Comparison of ENCODE assay signal across 17 cellular contexts in genomic region chr6:128337619-128338018, GRCh38.
A peak's percentile ranks its signal among the peaks of the same experiment; 100 is the strongest.
DNase-seq lines count a peak whose midpoint lies in the region; ATAC-seq, FAIRE-seq and TF ChIP-seq lines count a peak whose summit lies in the region.
"Had no signal": no experiment of that assay in that cellular context is flagged by ENCODE, and none has a peak within 500 bp of the region (broad histone marks: within the 10 kb centered on the region; RNA-seq: fewer than 3 reads in every experiment).

No MANE protein-coding gene starts in this region.

- ATAC-seq in IMR-90 (ENCODE audit: low read depth) = no peak
- ATAC-seq in GM19035 (IDR thresholded peaks at IDR 0.05; ENCODE audit: unreplicated experiment) = no peak
- ATAC-seq in HG03135 (IDR thresholded peaks at IDR 0.05; ENCODE audit: unreplicated experiment) = no peak
- ATAC-seq: A549, GM12878, GM23338 had no signal

- in situ Hi-C loops in IMR-90 (cut with MboI; ENCODE audit: low sequenced_read_pairs) = no loop called here

- no peak overlapping the region; the same call in 1 of the 2 replicates for H4K5ac ChIP-seq in IMR-90 (ENCODE audit: low read depth, low read length)

- no peak for TF ChIP-seq POLR2A in IMR-90 (IDR thresholded peaks at IDR 0.05; ENCODE audit: low read depth, low read length)

- no peak overlapping the region for H2AFZ ChIP-seq in IMR-90 (replicated peaks; ENCODE audit: low read length, poor library complexity)
- no peak overlapping the region for H2AFZ ChIP-seq in astrocyte (ENCODE audit: low read depth, low read length)
- H2AFZ ChIP-seq in mesenchymal stem cell (ENCODE audit: low read depth, low read length) = peak overlapping the region; percentile 14
- H2AFZ ChIP-seq: GM23338 had no signal

- H3K27ac ChIP-seq in IMR-90 (ENCODE audit: insufficient read depth, low read length) = no peak overlapping the region
- no peak overlapping the region for H3K27ac ChIP-seq in astrocyte (ENCODE audit: low read depth, low read length)
- no peak overlapping the region for H3K27ac ChIP-seq in mesenchymal stem cell (ENCODE audit: low read length, poor library complexity, severe bottlenecking)
- H3K27ac ChIP-seq: A549, C4-2B had no signal

- H3K4me2 ChIP-seq in IMR-90 (ENCODE audit: low read depth, low read length) = no peak overlapping the region
- no peak overlapping the region for H3K4me2 ChIP-seq in astrocyte (ENCODE audit: low read length)
- H3K4me2 ChIP-seq in mesenchymal stem cell (ENCODE audit: low read length, poor library complexity, severe bottlenecking) = no peak overlapping the region
- H3K4me2 ChIP-seq: A549, GM23338 had no signal

- CTCF ChIA-PET in IMR-90 (lab: Yijun Ruan, JAX) = interaction anchor here (1.0 kb wide), 1 partner anchor 30 kb away, joined by 3 read pairs; no protein-coding TSS in a partner anchor

- H4K8ac ChIP-seq in IMR-90 (ENCODE audit: low read depth in 2 of 2, low read length in 2 of 2) (no peak overlapping the region), mesenchymal stem cell (ENCODE audit: low read length) (no peak overlapping the region)

- POLR2A ChIA-PET in IMR-90 (lab: Charles Lee; ENCODE audit: unreplicated experiment) = no interaction called here

- no peak overlapping the region for H3K14ac ChIP-seq in IMR-90 (replicated peaks; ENCODE audit: low read depth, low read length)
- no peak overlapping the region for H3K14ac ChIP-seq in mesenchymal stem cell (ENCODE audit: low read length in 2 of 2)

- H3K23ac ChIP-seq in IMR-90 (ENCODE audit: low read depth, low read length) (no peak overlapping the region), mesenchymal stem cell (ENCODE audit: low read length in 2 of 2) (no peak overlapping the region)

- no peaks in the 10 kb centered on the region for H3K36me3 ChIP-seq in IMR-90 (ENCODE audit: control insufficient read depth, insufficient read depth, low read length)
- no peaks in the 10 kb centered on the region for H3K36me3 ChIP-seq in astrocyte (ENCODE audit: insufficient read depth, low read length)
- H3K36me3 ChIP-seq in mesenchymal stem cell (ENCODE audit: control insufficient read depth in 1 of 2, insufficient read depth in 2 of 2, low read depth in 1 of 2, low read length in 2 of 2) = no peaks in the 10 kb centered on the region
- H3K36me3 ChIP-seq: BE2C had no signal

- peak; percentile 32 for DNase-seq in IMR-90
- DNase-seq in astrocyte (ENCODE audit: low read depth) = peak; percentile 4
- peak; percentile 27 for DNase-seq in fibroblast of villous mesenchyme (ENCODE audit: low read depth)
- DNase-seq in mesenchymal stem cell = no peak
- DNase-seq in stimulated activated CD8-positive, alpha-beta memory T cell treated with anti-CD3 and anti-CD28 coated beads, Interleukin-4, amount 100 ng/mL, for 48 hours = no peak
- DNase-seq: BE2C; CD4-positive, alpha-beta memory T cell; DMS79; H7 had no signal

- peaks cover 62% of the 10 kb centered on the region for H3K79me2 ChIP-seq in astrocyte (ENCODE audit: insufficient read depth, low read length)

- TF ChIP-seq CTCF in IMR-90 (conservative IDR thresholded peaks at IDR 0.05; ENCODE audit: low read depth, low read length) = no peak
- TF ChIP-seq CTCF in astrocyte (IDR thresholded peaks at IDR 0.05; ENCODE audit: insufficient read depth, low read depth, low read length) = no peak
- TF ChIP-seq CTCF in fibroblast of villous mesenchyme (IDR thresholded peaks at IDR 0.05; ENCODE audit: insufficient read depth, low read depth, low read length) = no peak

- no peak overlapping the region; the same call in 1 of the 2 replicates for H3K18ac ChIP-seq in IMR-90 (ENCODE audit: low read depth, low read length)
- no peak overlapping the region for H3K18ac ChIP-seq in mesenchymal stem cell (ENCODE audit: low read depth in 1 of 2, low read length in 2 of 2)

- no peak overlapping the region for H3K27ac Mint-ChIP-seq in astrocyte (ENCODE audit: unreplicated experiment)
- H3K27ac Mint-ChIP-seq: CD4-positive, alpha-beta memory T cell; GM23338 had no signal

- H2BK15ac ChIP-seq in IMR-90 (ENCODE audit: low read depth, low read length) = no peak overlapping the region
- no peak overlapping the region for H2BK15ac ChIP-seq in mesenchymal stem cell (ENCODE audit: low read depth, poor library complexity, severe bottlenecking)

- no peak overlapping the region for H2BK20ac ChIP-seq in IMR-90 (ENCODE audit: low read depth, low read length)

- intact Hi-C loops in IMR-90 (cut with micrococcal nuclease) = loop anchor here (5.0 kb wide), 1 partner anchor 180 kb away; no protein-coding TSS in a partner anchor

- H3K27me3 ChIP-seq in IMR-90 (ENCODE audit: control insufficient read depth, insufficient read depth, low read length) (no peaks in the 10 kb centered on the region), astrocyte (ENCODE audit: insufficient read depth, low read length) (no peaks in the 10 kb centered on the region), mesenchymal stem cell (ENCODE audit: control insufficient read depth in 1 of 2, insufficient read depth in 1 of 2, low read length in 2 of 2) (no peaks in the 10 kb centered on the region)
- H3K27me3 ChIP-seq: BE2C had no signal

- H2BK5ac ChIP-seq in IMR-90 (ENCODE audit: low read depth, low read length, poor library complexity, severe bottlenecking) (no peak overlapping the region), mesenchymal stem cell (ENCODE audit: low read depth, low read length, poor library complexity, severe bottlenecking) (no peak overlapping the region)

- no peak for TF ChIP-seq RAD21 in IMR-90 (IDR thresholded peaks at IDR 0.05; ENCODE audit: low read length)

- no peak overlapping the region for H3K56ac ChIP-seq in IMR-90 (ENCODE audit: extremely low read depth, insufficient read depth, low read length)

- no peak overlapping the region for H2AK5ac ChIP-seq in IMR-90 (ENCODE audit: low read depth, low read length)
- H2AK5ac ChIP-seq in mesenchymal stem cell (ENCODE audit: low read length, severe bottlenecking) = no peak overlapping the region

- H4K20me1 ChIP-seq in IMR-90 (ENCODE audit: insufficient read depth, low read length) (no peaks in the 10 kb centered on the region; the same call in 1 of the 2 replicates), astrocyte (ENCODE audit: insufficient read depth, low read length) (peaks cover 37% of the 10 kb centered on the region)

- BruUV-seq in IMR-90 (replicated peaks; lab: Mats Ljungman, UMichigan) = no TSS peak

- WGBS in IMR-90 (ENCODE audit: extremely low coverage in 2 of 2, insufficient read length in 1 of 2), 2 experiments = no CpG with 5 or more reads among the region's 1 CpG
- 95% methylated on average over 1 of the region's 1 CpG for WGBS in mesenchymal stem cell

- dilution Hi-C loops in IMR-90 (cut with HindIII; ENCODE audit: low sequenced_read_pairs, unreplicated experiment) = no loop called here

- H3K9me1 ChIP-seq in IMR-90 (ENCODE audit: insufficient read depth, low read length) = no peaks in the 10 kb centered on the region

- H3K4ac ChIP-seq in IMR-90 (ENCODE audit: low read depth, low read length) (no peak overlapping the region), mesenchymal stem cell (ENCODE audit: low read depth in 1 of 2, low read length in 2 of 2) (no peak overlapping the region)

- peaks cover 8% of the 10 kb centered on the region for H3K4me1 Mint-ChIP-seq in astrocyte (ENCODE audit: low read depth, unreplicated experiment)
- H3K4me1 Mint-ChIP-seq: CD4-positive, alpha-beta memory T cell had no signal

- H3K79me1 ChIP-seq in IMR-90 (ENCODE audit: low read depth in 1 of 2, low read length in 2 of 2) (peaks cover 15 to 55% of the 10 kb centered on the region in 2 experiments), mesenchymal stem cell (replicated peaks; ENCODE audit: low read length, poor library complexity, severe bottlenecking) (peaks cover 9% of the 10 kb centered on the region)

- no peak for FAIRE-seq in astrocyte (lab: Jason Lieb, UNC)
- FAIRE-seq: A549, GM12878, GM18507, HTR-8/SVneo had no signal

- H3K9me3 Mint-ChIP-seq in astrocyte (ENCODE audit: unreplicated experiment) = no peaks in the 10 kb centered on the region
- H3K9me3 Mint-ChIP-seq: CD4-positive, alpha-beta memory T cell; GM23338 had no signal

- no peak overlapping the region for H4K91ac ChIP-seq in IMR-90 (ENCODE audit: insufficient read depth, low read depth, low read length)
- no peak overlapping the region for H4K91ac ChIP-seq in mesenchymal stem cell (ENCODE audit: low read length)

- no peaks in the 10 kb centered on the region for H3K36me3 Mint-ChIP-seq in astrocyte (ENCODE audit: low read depth, unreplicated experiment)
- H3K36me3 Mint-ChIP-seq: CD4-positive, alpha-beta memory T cell had no signal

- H2AK9ac ChIP-seq in IMR-90 (replicated peaks; ENCODE audit: low read depth, low read length, poor library complexity) = no peak overlapping the region

- H3K4me1 ChIP-seq in IMR-90 (ENCODE audit: control insufficient read depth, insufficient read depth, low read length) = peaks cover 3% of the 10 kb centered on the region
- H3K4me1 ChIP-seq in astrocyte (ENCODE audit: insufficient read depth, low read length) = no peaks in the 10 kb centered on the region
- H3K4me1 ChIP-seq in mesenchymal stem cell (ENCODE audit: control insufficient read depth, insufficient read depth, low read depth, low read length) = no peaks in the 10 kb centered on the region
- H3K4me1 ChIP-seq: BE2C had no signal

- no peaks in the 10 kb centered on the region for H3K27me3 Mint-ChIP-seq in astrocyte (ENCODE audit: low read depth, unreplicated experiment)

- H3K9me3 ChIP-seq in IMR-90 (ENCODE audit: control insufficient read depth, insufficient read depth, low read length) (no peaks in the 10 kb centered on the region), astrocyte (ENCODE audit: insufficient read depth, low read depth, low read length) (no peaks in the 10 kb centered on the region), mesenchymal stem cell (ENCODE audit: control insufficient read depth, low read length) (no peaks in the 10 kb centered on the region)
- H3K9me3 ChIP-seq: A549, BE2C had no signal

- no peak overlapping the region for H3K9ac ChIP-seq in IMR-90 (ENCODE audit: low read depth, low read length)
- no peak overlapping the region for H3K9ac ChIP-seq in astrocyte (ENCODE audit: low read length)
- no peak overlapping the region for H3K9ac ChIP-seq in mesenchymal stem cell (ENCODE audit: low read length)

- H3K4me3 ChIP-seq in IMR-90 (ENCODE audit: insufficient read depth, low read depth, low read length) (no peak overlapping the region), astrocyte (ENCODE audit: insufficient read depth, low read depth, low read length) (no peak overlapping the region), fibroblast of villous mesenchyme (ENCODE audit: low read depth, low read length) (no peak overlapping the region), mesenchymal stem cell (ENCODE audit: insufficient read depth in 1 of 2, low read depth in 1 of 2, low read length in 2 of 2) (no peak overlapping the region)
- H3K4me3 ChIP-seq: A549, GM12878, GM23338 had no signal

- H2BK120ac ChIP-seq in IMR-90 (ENCODE audit: low read depth, low read length) (no peak overlapping the region), mesenchymal stem cell (ENCODE audit: low read depth, low read length) (no peak overlapping the region)

- H2BK12ac ChIP-seq in mesenchymal stem cell (ENCODE audit: low read length in 2 of 2) = peak overlapping the region in 1 of 2 experiments; percentile 52

- no peak overlapping the region for H3K4me3 Mint-ChIP-seq in astrocyte (ENCODE audit: unreplicated experiment)
- H3K4me3 Mint-ChIP-seq: CD4-positive, alpha-beta memory T cell; GM23338 had no signal

Comparison
In these comparisons a context has a peak if more than half of its experiments do, and no peak if none do; other contexts are left out.
1. DNase-seq: peak in IMR-90 (single experiment), astrocyte (single experiment) and fibroblast of villous mesenchyme (single experiment); none in mesenchymal stem cell (single experiment) and stimulated activated CD8-positive, alpha-beta memory T cell treated with anti-CD3 and anti-CD28 coated beads, Interleukin-4, amount 100 ng/mL, for 48 hours (single experiment).